ENCODE assay signal across 17 cellular contexts in the genomic region with DNA sequence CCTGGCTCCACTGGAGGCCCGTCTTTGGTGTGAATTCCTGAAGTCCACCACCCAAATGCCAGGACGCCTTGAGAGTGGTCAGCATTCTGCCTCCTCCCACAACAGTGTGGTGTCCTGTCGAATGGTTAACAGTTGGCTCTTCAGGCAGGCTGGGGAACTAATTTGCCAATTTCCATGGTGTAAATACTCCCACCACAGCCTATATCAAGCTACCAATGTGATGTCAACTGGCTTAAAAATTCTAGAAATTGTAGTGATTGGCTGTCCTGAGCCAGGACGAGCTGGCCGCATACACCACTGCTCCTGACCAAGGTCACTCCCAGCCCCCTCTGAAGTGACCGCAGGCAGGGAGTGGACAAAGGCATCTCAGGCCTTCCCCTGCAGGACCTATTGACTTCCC. TPM values are rescaled to one million over a fixed set of nuclear protein-coding genes. Genes with fewer than 3 reads are reported as not detected.
DNase-seq lines count a peak whose midpoint lies in the region; ATAC-seq and TF ChIP-seq lines count a peak whose summit lies in the region.
"Had no signal": no experiment of that assay in that cellular context is flagged by ENCODE, and none has a peak within 500 bp of the region (broad histone marks: within the 10 kb centered on the region; RNA-seq: fewer than 3 reads in every experiment).

No MANE protein-coding gene starts in this region.

- RAD21 ChIA-PET in HCT116 (lab: Charles Lee; ENCODE audit: low non-redundant PET in 1 of 2, low total read pairs in 2 of 2, uncharacterized antibody in 2 of 2, unreplicated experiment in 2 of 2): interaction anchor here in 1 of 2 experiments (0.5 kb wide), 1 partner anchor 59 kb away, joined by 3 read pairs; no protein-coding TSS in a partner anchor

- H3K9me2 ChIP-seq in HCT116 (ENCODE audit: insufficient read depth) (no peaks in the 10 kb centered on the region), PC-9 (ENCODE audit: insufficient read depth) (no peaks in the 10 kb centered on the region)

- POLR2A ChIA-PET in HCT116 (lab: Charles Lee): no interaction called here
- POLR2A ChIA-PET in PC-9 (lab: Charles Lee; ENCODE audit: unreplicated experiment): interaction anchor here (0.6 to 0.7 kb wide), 3 partner anchors 198 to 656 kb away, joined by 3 read pairs; no protein-coding TSS in a partner anchor

- WGBS in mammary epithelial cell (ENCODE audit: low coverage, missing lambda C conversion rate): 83% methylated on average over 6 of the region's 6 CpGs

- H3K27me3 ChIP-seq in mammary epithelial cell (ENCODE audit: insufficient read depth, low read length): peaks cover 3% of the 10 kb centered on the region
- H3K27me3 ChIP-seq in breast epithelium: peaks cover 8 to 61% of the 10 kb centered on the region in 2 donors
- H3K27me3 ChIP-seq in HCT116 (ENCODE audit: insufficient read depth, low read length): no peaks in the 10 kb centered on the region
- H3K27me3 ChIP-seq in PC-9 (ENCODE audit: insufficient read depth, low read depth): no peaks in the 10 kb centered on the region

- TF ChIP-seq CTCF in mammary epithelial cell (conservative IDR thresholded peaks at IDR 0.05 in 1 of 2, IDR thresholded peaks at IDR 0.05 in 1 of 2; ENCODE audit: extremely low read depth in 1 of 2, insufficient read depth in 1 of 2, low read depth in 1 of 2, low read length in 2 of 2): no peak
- no peak for TF ChIP-seq CTCF in breast epithelium (IDR thresholded peaks at IDR 0.05)
- TF ChIP-seq CTCF in HCT116 (IDR thresholded peaks at IDR 0.05 in 2 of 3, conservative IDR thresholded peaks at IDR 0.05 in 1 of 3; ENCODE audit: borderline replicate concordance in 1 of 3, insufficient read depth in 1 of 3, low read depth in 2 of 3, low read length in 2 of 3): no peak
- TF ChIP-seq CTCF in PC-9 (conservative IDR thresholded peaks at IDR 0.05): no peak

- CTCF ChIA-PET in mammary epithelial cell (lab: Charles Lee; ENCODE audit: low non-redundant PET): interaction anchor here (0.7 kb wide), 1 partner anchor 161 kb away, joined by 3 read pairs; no protein-coding TSS in a partner anchor
- CTCF ChIA-PET in HCT116 (lab: Charles Lee): interaction anchor here (1.2 kb wide), 1 partner anchor 161 kb away, joined by 4 read pairs; no protein-coding TSS in a partner anchor
- CTCF ChIA-PET in PC-9 (lab: Charles Lee): interaction anchor here (1.0 kb wide), 1 partner anchor 161 kb away, joined by 3 read pairs; no protein-coding TSS in a partner anchor

- no peak overlapping the region for H3K27ac ChIP-seq in mammary epithelial cell (ENCODE audit: insufficient read depth, low read depth, low read length)
- H3K27ac ChIP-seq in breast epithelium: no peak overlapping the region
- H3K27ac ChIP-seq in HCT116 (ENCODE audit: low read depth, low read length): peak overlapping the region; percentile 78
- peak overlapping the region; percentile 99 for H3K27ac ChIP-seq in PC-9
- H3K27ac ChIP-seq: 22Rv1, A549, BLaER1 had no signal

- H3K36me3 ChIP-seq in mammary epithelial cell (ENCODE audit: insufficient read depth, low read length) (no peaks in the 10 kb centered on the region), breast epithelium (no peaks in the 10 kb centered on the region), HCT116 (ENCODE audit: control insufficient read depth in 1 of 2, insufficient read depth in 2 of 2, low read length in 2 of 2) (no peaks in the 10 kb centered on the region), PC-9 (ENCODE audit: low read depth) (no peaks in the 10 kb centered on the region)
- H3K36me3 ChIP-seq: BLaER1 had no signal

- H3K4me2 ChIP-seq in mammary epithelial cell (ENCODE audit: insufficient read depth, low read depth, low read length) (peak overlapping the region; percentile 42), HCT116 (ENCODE audit: low read length) (peak overlapping the region; percentile 91), PC-9 (peak overlapping the region; percentile 85)
- H3K4me2 ChIP-seq: A549, BLaER1 had no signal

- no peak for ATAC-seq in HCT116
- no peak for ATAC-seq in HG02678 (IDR thresholded peaks at IDR 0.05; ENCODE audit: unreplicated experiment)
- ATAC-seq: A549, GM12878 had no signal

- H3K4me1 ChIP-seq in mammary epithelial cell (ENCODE audit: insufficient read depth, low read length): peaks cover 23% of the 10 kb centered on the region
- H3K4me1 ChIP-seq in breast epithelium: no peaks in the 10 kb centered on the region
- H3K4me1 ChIP-seq in HCT116 (ENCODE audit: control insufficient read depth in 1 of 2, insufficient read depth in 2 of 2, low read length in 2 of 2): peaks cover 44 to 62% of the 10 kb centered on the region in 2 experiments
- peaks cover 40% of the 10 kb centered on the region for H3K4me1 ChIP-seq in PC-9 (replicated peaks; ENCODE audit: insufficient read depth)

- DNase-seq in mammary epithelial cell (no peak), breast epithelium (ENCODE audit: low spot score in 2 of 2) (no peak), HCT116 (ENCODE audit: low read depth, low spot score) (no peak), PC-9 (no peak), NCI-H510A (lab: John Stamatoyannopoulos, UW) (no peak), putamen (ENCODE audit: low spot score) (no peak)
- DNase-seq: AML-193; CD4-positive, alpha-beta memory T cell; GF-D8; H9; KBM-7 had no signal

- peaks cover 30% of the 10 kb centered on the region for H3F3A ChIP-seq in PC-9 (ENCODE audit: insufficient read depth, low read depth)

- no peak for TF ChIP-seq RAD21 in HCT116 (IDR thresholded peaks at IDR 0.05; ENCODE audit: low read depth)

- H3K9me3 ChIP-seq in mammary epithelial cell (replicated peaks; ENCODE audit: insufficient read depth, low read length) (no peaks in the 10 kb centered on the region), breast epithelium (no peaks in the 10 kb centered on the region), HCT116 (ENCODE audit: control insufficient read depth in 1 of 2, insufficient read depth in 1 of 2, low read depth in 1 of 2, low read length in 2 of 2) (no peaks in the 10 kb centered on the region), PC-9 (ENCODE audit: insufficient read depth, low read depth) (no peaks in the 10 kb centered on the region)
- H3K9me3 ChIP-seq: A549, BLaER1 had no signal

- H4K20me1 ChIP-seq in mammary epithelial cell (ENCODE audit: insufficient read depth, low read length): no peaks in the 10 kb centered on the region
- no peaks in the 10 kb centered on the region for H4K20me1 ChIP-seq in HCT116 (ENCODE audit: insufficient read depth)
- H4K20me1 ChIP-seq in PC-9 (ENCODE audit: insufficient read depth): no peaks in the 10 kb centered on the region

- no peak overlapping the region for H2AFZ ChIP-seq in mammary epithelial cell (ENCODE audit: low read depth, low read length)
- no peak overlapping the region for H2AFZ ChIP-seq in HCT116 (ENCODE audit: low read depth, low read length, poor library complexity, severe bottlenecking)
- H2AFZ ChIP-seq in PC-9: no peak overlapping the region

- no peaks in the 10 kb centered on the region for H3K79me2 ChIP-seq in mammary epithelial cell (ENCODE audit: insufficient read depth, low read length)
- no peaks in the 10 kb centered on the region for H3K79me2 ChIP-seq in HCT116 (ENCODE audit: insufficient read depth, low read length)
- peaks cover 9% of the 10 kb centered on the region; the same call in 1 of the 2 replicates for H3K79me2 ChIP-seq in PC-9 (ENCODE audit: low read depth)

- no peak overlapping the region for H3K9ac ChIP-seq in mammary epithelial cell (ENCODE audit: insufficient read depth, low read length)
- peak overlapping the region; percentile 45 for H3K9ac ChIP-seq in HCT116 (ENCODE audit: low read length)
- H3K9ac ChIP-seq: BLaER1 had no signal

- in situ Hi-C loops in mammary epithelial cell (cut with MboI; ENCODE audit: low sequenced_read_pairs in 2 of 2): no loop called here

- TF ChIP-seq POLR2A in breast epithelium (IDR thresholded peaks at IDR 0.05) (no peak), HCT116 (IDR thresholded peaks at IDR 0.05; ENCODE audit: borderline replicate concordance, extremely low read depth, insufficient read depth, insufficient read length) (no peak)

- BruUV-seq in mammary epithelial cell (replicated peaks; lab: Mats Ljungman, UMichigan) (no TSS peak), HCT116 (replicated peaks; lab: Mats Ljungman, UMichigan) (no TSS peak), PC-9 (replicated peaks; lab: Mats Ljungman, UMichigan) (TSS peak; percentile 51)

- H3K4me3 ChIP-seq in mammary epithelial cell (replicated peaks in 1 of 3; ENCODE audit: insufficient read depth in 1 of 3, low read depth in 2 of 3, low read length in 3 of 3): no peak overlapping the region
- no peak overlapping the region for H3K4me3 ChIP-seq in breast epithelium
- H3K4me3 ChIP-seq in HCT116 (replicated peaks in 1 of 2; ENCODE audit: low read depth in 1 of 2, low read length in 2 of 2): no peak overlapping the region
- no peak overlapping the region for H3K4me3 ChIP-seq in PC-9
- H3K4me3 ChIP-seq: A549, BLaER1, GM12878 had no signal

- dilution Hi-C loops in mammary epithelial cell (cut with HindIII; ENCODE audit: low sequenced_read_pairs): no loop called here

- intact Hi-C loops in mammary epithelial cell (cut with micrococcal nuclease) (no loop called here), breast epithelium (cut with DNase I; ENCODE audit: low total_unique reads) (no loop called here), HCT116 (cut with micrococcal nuclease) (loop anchor here (5.0 kb wide), 1 partner anchor 159 kb away; no protein-coding TSS in a partner anchor), PC-9 (cut with micrococcal nuclease; ENCODE audit: unreplicated experiment) (loop anchor here (5.0 to 10.0 kb wide), 5 partner anchors 266 to 437 kb away; a partner anchor contains a TSS)

TF ChIP-seq in HCT116, 20 proteins besides CTCF, POLR2A, EP300 and RAD21 (continues in another document):
- no peak for TF ChIP-seq POLR2AphosphoS5 (IDR thresholded peaks at IDR 0.05; ENCODE audit: low read depth, low read length)
- TF ChIP-seq SIN3A (IDR thresholded peaks at IDR 0.05; ENCODE audit: low read depth): no peak

RNA-seq across cellular contexts. Expression of a gene that starts 11.1 kb away (rescaled TPM):
- total RNA-seq in mammary epithelial cell (under 1 TPM in 1 of 2 donors, not detected in 1; 0.07 TPM), breast epithelium (1 to 10 TPM in 1 of 3 donors, under 1 TPM in 1, not detected in 1; 0.15 to 2.9 TPM), HCT116 (2021; ENCODE audit: unreplicated experiment) (10.1 TPM), PC-9 (2021) (3.1 and 3.6 TPM in 2 replicates)
- polyA plus RNA-seq in mammary epithelial cell: 0.07 TPM
- polyA minus RNA-seq in mammary epithelial cell: not detected
- polyA plus RNA-seq in HCT116 (2012): 9.0 and 9.9 TPM in 2 replicates
- total RNA-seq: CD4-positive, alpha-beta memory T cell; GM12878 had no signal
- polyA plus RNA-seq: CD4-positive, alpha-beta memory T cell; GM12878; IgD-negative memory B cell had no signal

Comparison
In these comparisons a context has a peak if more than half of its experiments do, and no peak if none do; other contexts are left out.
1. H3K27ac ChIP-seq: peak in HCT116 (single experiment) and PC-9 (single experiment); none in mammary epithelial cell (single experiment) and breast epithelium (0 of 2).
2. intact Hi-C loops: an anchor here in HCT116 (5.0 kb wide) and PC-9 (5.0 to 10.0 kb wide); none called in mammary epithelial cell and breast epithelium.
3. Peak in every context shown above with its lines, with median percentiles within 50 percentile points of each other: H3K4me2 ChIP-seq.